Comparison of ENCODE assay signal across 17 cellular contexts in genomic region chr1:221891708-221892107, GRCh38.
A peak's percentile ranks its signal among the peaks of the same experiment; 100 is the strongest.
DNase-seq lines count a peak whose midpoint lies in the region; ATAC-seq and TF ChIP-seq lines count a peak whose summit lies in the region.
"Had no signal": no experiment of that assay in that cellular context is flagged by ENCODE, and none has a peak within 500 bp of the region (broad histone marks: within the 10 kb centered on the region; RNA-seq: fewer than 3 reads in every experiment).

No MANE protein-coding gene starts in this region.

- H3K4me1 Mint-ChIP-seq in T-helper 17 cell, result peaks cover 3% of the 10 kb centered on the region

- H3K27me3 Mint-ChIP-seq in T-helper 17 cell, result peaks cover 27% of the 10 kb centered on the region

- no peak overlapping the region for H3K27ac Mint-ChIP-seq in T-helper 17 cell

- no peaks in the 10 kb centered on the region for H4K20me1 ChIP-seq in OCI-LY7 (ENCODE audit: insufficient read depth, low read length)

- H3K4me3 ChIP-seq in OCI-LY7 (ENCODE audit: low read depth, low read length, poor library complexity, severe bottlenecking), result no peak overlapping the region
- H3K4me3 ChIP-seq: body of pancreas, tibial artery had no signal

- H3K9me3 ChIP-seq in OCI-LY7 (ENCODE audit: low read length) (no peaks in the 10 kb centered on the region), T-helper 17 cell (ENCODE audit: control insufficient read depth, low read length, poor library complexity, severe bottlenecking) (no peaks in the 10 kb centered on the region)
- H3K9me3 ChIP-seq: body of pancreas, neutrophil, tibial artery had no signal

- no peaks in the 10 kb centered on the region for H3K36me3 ChIP-seq in OCI-LY7 (ENCODE audit: insufficient read depth, low read length)
- H3K36me3 ChIP-seq: neutrophil, tibial artery had no signal

- no peaks in the 10 kb centered on the region for H3K79me2 ChIP-seq in OCI-LY7 (ENCODE audit: insufficient read depth, low read depth, low read length)

- ATAC-seq in omental fat pad (ENCODE audit: low FRiP score) (peak; percentile 63), T-helper 17 cell (no peak), HG02981 (IDR thresholded peaks at IDR 0.05; ENCODE audit: unreplicated experiment) (no peak)
- ATAC-seq: activated CD4-positive, CD25-positive, alpha-beta regulatory T cell treated with anti-CD3 and anti-CD28 coated beads, Interleukin-2, amount 50 U/mL, for 24 hours; body of pancreas had no signal

- no peaks in the 10 kb centered on the region for H3K4me1 ChIP-seq in OCI-LY7 (ENCODE audit: insufficient read depth, low read length, poor library complexity, severe bottlenecking)

- no peaks in the 10 kb centered on the region for H3K9me2 ChIP-seq in OCI-LY7 (ENCODE audit: insufficient read depth, low read length)

- no peak overlapping the region for H3K4me3 Mint-ChIP-seq in T-helper 17 cell

- DNase-seq in AG20443 (ENCODE audit: low spot score), result peak; percentile 31
- peak; percentile 53 for DNase-seq in M059J (ENCODE audit: low read depth)
- DNase-seq in fibroblast of gingiva (ENCODE audit: low read depth), result peak; percentile 95
- no peak for DNase-seq in omental fat pad (ENCODE audit: low spot score)
- no peak for DNase-seq in OCI-LY7 (ENCODE audit: low spot score)
- no peak for DNase-seq in T-helper 17 cell
- DNase-seq in GM20000 (ENCODE audit: low spot score), result no peak
- DNase-seq: COR-L47; NCI-H2081 treated with DMSO at 0.1 percent for 48 hours; NCI-H69; stimulated activated CD4-positive, alpha-beta T cell treated with anti-CD3 and anti-CD28 coated beads, Interleukin-4, amount 100 ng/mL, for 24 hours; T-helper 1 cell had no signal

- intact Hi-C loops in OCI-LY7 (cut with micrococcal nuclease; ENCODE audit: unreplicated experiment), result no loop called here

- no peak overlapping the region for H3K27ac ChIP-seq in OCI-LY7 (ENCODE audit: low read depth, low read length, poor library complexity, severe bottlenecking)
- H3K27ac ChIP-seq: body of pancreas, neutrophil, tibial artery had no signal

- POLR2A ChIA-PET in OCI-LY7 (lab: Charles Lee), result no interaction called here

- H3K36me3 Mint-ChIP-seq in T-helper 17 cell (ENCODE audit: low read depth), result no peaks in the 10 kb centered on the region

- no peak overlapping the region for H2AFZ ChIP-seq in OCI-LY7 (ENCODE audit: low read length)

- no peak overlapping the region for H3K4me2 ChIP-seq in OCI-LY7 (ENCODE audit: low read length)

- TF ChIP-seq CTCF in omental fat pad (IDR thresholded peaks at IDR 0.05) (no peak), OCI-LY7 (conservative IDR thresholded peaks at IDR 0.05; ENCODE audit: low read length) (no peak), GM20000 (IDR thresholded peaks at IDR 0.05; ENCODE audit: extremely low read depth, missing control alignments) (no peak)

- CTCF ChIA-PET in OCI-LY7 (lab: Charles Lee; ENCODE audit: unreplicated experiment), result no interaction called here

- BruUV-seq in OCI-LY7 (replicated peaks; lab: Mats Ljungman, UMichigan), result no TSS peak

Comparison
In these comparisons a context has a peak if more than half of its experiments do, and no peak if none do; other contexts are left out.
1. DNase-seq: peak in AG20443 (single experiment), M059J (single experiment) and fibroblast of gingiva (single experiment); none in omental fat pad (single experiment), OCI-LY7 (single experiment), T-helper 17 cell (0 of 3) and GM20000 (single experiment).